In genomic region chr5:115543931-115544370, GRCh38 we compare ENCODE assay signal across 8 cellular contexts. TPM values are rescaled to one million over a fixed set of nuclear protein-coding genes. Genes with fewer than 3 reads are reported as not detected.
A peak's percentile ranks its signal among the peaks of the same experiment; 100 is the strongest.
DNase-seq lines count a peak whose midpoint lies in the region; ATAC-seq and TF ChIP-seq lines count a peak whose summit lies in the region.

No MANE protein-coding gene starts in this region.

- H4K20me1 ChIP-seq in OCI-LY7 (ENCODE audit: insufficient read depth, low read length): peaks cover 40% of the 10 kb centered on the region
- H4K20me1 ChIP-seq in neural progenitor cell (ENCODE audit: low read depth): peaks cover 47% of the 10 kb centered on the region

- peak; percentile 33 for ATAC-seq in HG02973 (IDR thresholded peaks at IDR 0.05; ENCODE audit: unreplicated experiment)
- peak; percentile 39 for ATAC-seq in foreskin keratinocyte

- peak overlapping the region; percentile 93 for H3K9ac ChIP-seq in neural progenitor cell

- H3F3A ChIP-seq in neural progenitor cell (ENCODE audit: low read depth): peaks cover 21% of the 10 kb centered on the region

- H3K9me3 ChIP-seq in OCI-LY7 (ENCODE audit: low read length) (peaks cover 13% of the 10 kb centered on the region; the same call in 1 of the 2 replicates), neural progenitor cell (ENCODE audit: low read depth) (no peaks in the 10 kb centered on the region)

- H3K27ac Mint-ChIP-seq in neural progenitor cell: peak overlapping the region; percentile 98

- H3K27me3 Mint-ChIP-seq in neural progenitor cell (ENCODE audit: insufficient read depth, low read depth): peaks cover 5% of the 10 kb centered on the region

- peaks cover 4% of the 10 kb centered on the region for H3K9me3 Mint-ChIP-seq in neural progenitor cell

- POLR2A ChIA-PET in OCI-LY7 (lab: Charles Lee): interaction anchor here (0.6 to 2.1 kb wide), 10 partner anchors 10 to 799 kb away, joined by 3 to 10 read pairs (median 4); no protein-coding TSS in a partner anchor

- H2AFZ ChIP-seq in OCI-LY7 (ENCODE audit: low read length): peak overlapping the region; percentile 38; the same call in 1 of the 2 replicates
- peak overlapping the region; percentile 6 for H2AFZ ChIP-seq in neural progenitor cell (replicated peaks)

- TF ChIP-seq CTCF in OCI-LY7 (conservative IDR thresholded peaks at IDR 0.05; ENCODE audit: low read length): no peak
- TF ChIP-seq CTCF in foreskin keratinocyte (conservative IDR thresholded peaks at IDR 0.05): no peak
- no peak for TF ChIP-seq CTCF in neural progenitor cell (IDR thresholded peaks at IDR 0.05)

- H3K4me1 Mint-ChIP-seq in neural progenitor cell: peaks cover 31% of the 10 kb centered on the region

- H3K4me3 ChIP-seq in OCI-LY7 (ENCODE audit: low read depth, low read length, poor library complexity, severe bottlenecking): peak overlapping the region; percentile 92
- H3K4me3 ChIP-seq in neural progenitor cell: peak overlapping the region; percentile 71

- no peaks in the 10 kb centered on the region for H3K9me2 ChIP-seq in OCI-LY7 (ENCODE audit: insufficient read depth, low read length)

- BruUV-seq in OCI-LY7 (replicated peaks; lab: Mats Ljungman, UMichigan): no TSS peak

- H3K4me2 ChIP-seq in OCI-LY7 (ENCODE audit: low read length) (peak overlapping the region; percentile 92), neural progenitor cell (peak overlapping the region; percentile 96)

- H3K36me3 Mint-ChIP-seq in neural progenitor cell: peaks cover 28% of the 10 kb centered on the region

- H3K27me3 ChIP-seq in foreskin keratinocyte (no peaks in the 10 kb centered on the region), neural progenitor cell (no peaks in the 10 kb centered on the region)

- H3K27ac ChIP-seq in OCI-LY7 (ENCODE audit: low read depth, low read length, poor library complexity, severe bottlenecking) (peak overlapping the region; percentile 79), foreskin keratinocyte (peak overlapping the region; percentile 93), neural progenitor cell (peak overlapping the region; percentile 97), substantia nigra (ENCODE audit: low read depth, low read length, poor library complexity, severe bottlenecking) (peak overlapping the region; percentile 93)

- peak; percentile 7 to 35 for DNase-seq in activated CD8-positive, alpha-beta memory T cell treated with anti-CD3 and anti-CD28 coated beads for 4 hours (ENCODE audit: low read depth in 2 of 2)
- no peak for DNase-seq in activated CD8-positive, alpha-beta memory T cell treated with anti-CD3 and anti-CD28 coated beads, Interleukin-2, amount 50 U/mL, for 48 hours
- DNase-seq in OCI-LY7 (ENCODE audit: low spot score) (peak; percentile 67), foreskin keratinocyte (peak in 1 of 2 donors; percentile 57), neural progenitor cell (ENCODE audit: low spot score) (peak; percentile 61), substantia nigra (lab: John Stamatoyannopoulos, UW) (peak in 37 of 49 donors; percentile 22 to 82 (median 57))
- peak; percentile 25 for DNase-seq in activated gamma-delta T cell treated with anti-CD3 and anti-CD28 coated beads, Interleukin-2, amount 50 U/mL, for 16 hours (ENCODE audit: low read depth)

- peaks cover 32% of the 10 kb centered on the region for H3K4me1 ChIP-seq in OCI-LY7 (ENCODE audit: insufficient read depth, low read length, poor library complexity, severe bottlenecking)
- peaks cover 19% of the 10 kb centered on the region for H3K4me1 ChIP-seq in foreskin keratinocyte
- peaks cover 32% of the 10 kb centered on the region for H3K4me1 ChIP-seq in neural progenitor cell

- intact Hi-C loops in OCI-LY7 (cut with micrococcal nuclease; ENCODE audit: unreplicated experiment): loop anchor here (1.0 to 5.0 kb wide), 3 partner anchors 82 to 543 kb away; partner anchors contain the start of genes AP3S1, ATG12, COMMD10 and TMED7

- peak overlapping the region; percentile 99 for H3K4me3 Mint-ChIP-seq in neural progenitor cell

- H3K36me3 ChIP-seq in OCI-LY7 (ENCODE audit: insufficient read depth, low read length): peaks cover 44% of the 10 kb centered on the region
- H3K36me3 ChIP-seq in neural progenitor cell: peaks cover 6% of the 10 kb centered on the region

- H3K79me2 ChIP-seq in OCI-LY7 (ENCODE audit: insufficient read depth, low read depth, low read length): peaks cover 51% of the 10 kb centered on the region
- peaks cover 54% of the 10 kb centered on the region for H3K79me2 ChIP-seq in neural progenitor cell (ENCODE audit: low read depth)

- CTCF ChIA-PET in OCI-LY7 (lab: Charles Lee; ENCODE audit: unreplicated experiment): interaction anchor here (1.4 kb wide), 1 partner anchor 31 kb away, joined by 4 read pairs; no protein-coding TSS in a partner anchor

RNA-seq across cellular contexts. Expression of gene FEM1C, which starts 0.6 kb away (rescaled TPM):
- 4.6 and 5.6 TPM in 2 replicates for total RNA-seq in OCI-LY7 (2014; rRNA removed; shearing (Covaris generic))
- 9.0 and 9.5 TPM in 2 replicates for total RNA-seq in OCI-LY7 (2022)
- 11.0 and 11.8 TPM in 2 replicates for total RNA-seq in foreskin keratinocyte
- 2.8 and 3.4 TPM in 2 replicates for polyA plus RNA-seq in foreskin keratinocyte
- 20.2 and 28.7 TPM in 2 replicates for total RNA-seq in neural progenitor cell (ENCODE audit: low replicate concordance)

RNA-seq across cellular contexts. Expression of gene TICAM2, which starts 58.3 kb away (rescaled TPM):
- not detected in 2 replicates for total RNA-seq in OCI-LY7 (2014; rRNA removed; shearing (Covaris generic))
- total RNA-seq in OCI-LY7 (2022): 0.65 and 0.87 TPM in 2 replicates
- 1.2 and 1.4 TPM in 2 replicates for total RNA-seq in foreskin keratinocyte
- polyA plus RNA-seq in foreskin keratinocyte: 2.0 and 2.5 TPM in 2 replicates
- total RNA-seq in neural progenitor cell (ENCODE audit: low replicate concordance): 0.03 TPM in 1 of 2 replicates, not detected in the other
